ENCODE assay signal across 17 cellular contexts in genomic region chr4:39047691-39048090, GRCh38. TPM values are rescaled to one million over a fixed set of nuclear protein-coding genes. Genes with fewer than 3 reads are reported as not detected.
A peak's percentile ranks its signal among the peaks of the same experiment; 100 is the strongest.
DNase-seq lines count a peak whose midpoint lies in the region; ATAC-seq, FAIRE-seq and TF ChIP-seq lines count a peak whose summit lies in the region.
"Had no signal": no experiment of that assay in that cellular context is flagged by ENCODE, and none has a peak within 500 bp of the region (broad histone marks: within the 10 kb centered on the region; RNA-seq: fewer than 3 reads in every experiment).

No MANE protein-coding gene starts in this region.

- peak overlapping the region; percentile 19 for H3K4me3 Mint-ChIP-seq in activated naive CD4-positive, alpha-beta T cell treated with anti-CD3 and anti-CD28 coated beads, Interleukin-2, amount 50 U/mL, for 24 hours
- H3K4me3 Mint-ChIP-seq in T-cell: peak overlapping the region; percentile 7 to 46 (median 7)
- H3K4me3 Mint-ChIP-seq in endothelial cell (ENCODE audit: unreplicated experiment): no peak overlapping the region
- H3K4me3 Mint-ChIP-seq in stimulated activated effector memory CD8-positive, alpha-beta T cell treated with anti-CD3 and anti-CD28 coated beads, Interleukin-12 subunit alpha, Interleukin-12 subunit beta, amount 100 ng/mL, for 72 hours: no peak overlapping the region
- H3K4me3 Mint-ChIP-seq in CD14-positive monocyte: no peak overlapping the region

- no peaks in the 10 kb centered on the region for H3K9me3 Mint-ChIP-seq in activated naive CD4-positive, alpha-beta T cell treated with anti-CD3 and anti-CD28 coated beads, Interleukin-2, amount 50 U/mL, for 24 hours
- H3K9me3 Mint-ChIP-seq in T-cell: no peaks in the 10 kb centered on the region
- no peaks in the 10 kb centered on the region for H3K9me3 Mint-ChIP-seq in endothelial cell (ENCODE audit: unreplicated experiment)
- H3K9me3 Mint-ChIP-seq in stimulated activated effector memory CD8-positive, alpha-beta T cell treated with anti-CD3 and anti-CD28 coated beads, Interleukin-12 subunit alpha, Interleukin-12 subunit beta, amount 100 ng/mL, for 72 hours: no peaks in the 10 kb centered on the region
- no peaks in the 10 kb centered on the region for H3K9me3 Mint-ChIP-seq in CD14-positive monocyte

- intact Hi-C loops in CD14-positive monocyte (cut with micrococcal nuclease): loop anchor here in 1 of 2 donors (10.0 kb wide), 1 partner anchor 63 kb away; no protein-coding TSS in a partner anchor
- intact Hi-C loops in pancreas (cut with DNase I): no loop called here

- no peak for DNase-seq in activated naive CD4-positive, alpha-beta T cell treated with anti-CD3 and anti-CD28 coated beads, Interleukin-2, amount 50 U/mL, for 16 hours
- DNase-seq in T-cell (no peak), endothelial cell (ENCODE audit: low spot score) (no peak), CD14-positive monocyte (ENCODE audit: low spot score) (no peak), pancreas (no peak)
- no peak for DNase-seq in stimulated activated effector memory CD8-positive, alpha-beta T cell treated with anti-CD3 and anti-CD28 coated beads, Interleukin-12 subunit alpha, Interleukin-12 subunit beta, amount 100 ng/mL, for 72 hours (ENCODE audit: low spot score in 2 of 2)
- DNase-seq: activated CD8-positive, alpha-beta memory T cell treated with anti-CD3 and anti-CD28 coated beads, Interleukin-2, amount 50 U/mL, for 48 hours; GDM1; GOT3; hypothalamus; NCI-H2029 treated with DMSO at 0.1 percent for 48 hours; Right ventricle myocardium superior; stimulated activated CD8-positive, alpha-beta memory T cell treated with anti-CD3 and anti-CD28 coated beads, Interleukin-4, amount 100 ng/mL, for 48 hours had no signal

- no peaks in the 10 kb centered on the region for H3K36me3 ChIP-seq in pancreas

- no peaks in the 10 kb centered on the region for H3K9me3 ChIP-seq in pancreas

- no peak overlapping the region for H3K4me3 ChIP-seq in pancreas

- H3K27ac Mint-ChIP-seq in activated naive CD4-positive, alpha-beta T cell treated with anti-CD3 and anti-CD28 coated beads, Interleukin-2, amount 50 U/mL, for 24 hours: peak overlapping the region; percentile 39
- H3K27ac Mint-ChIP-seq in T-cell (peak overlapping the region; percentile 74 to 85), endothelial cell (ENCODE audit: unreplicated experiment) (peak overlapping the region; percentile 15), CD14-positive monocyte (no peak overlapping the region)
- peak overlapping the region; percentile 11 for H3K27ac Mint-ChIP-seq in stimulated activated effector memory CD8-positive, alpha-beta T cell treated with anti-CD3 and anti-CD28 coated beads, Interleukin-12 subunit alpha, Interleukin-12 subunit beta, amount 100 ng/mL, for 72 hours

- POLR2A ChIA-PET in T-cell (lab: Charles Lee): interaction anchor here in 1 of 2 donors (0.5 kb wide), 2 partner anchors 35 to 229 kb away, joined by 3 to 5 read pairs; no protein-coding TSS in a partner anchor

- H3K27me3 Mint-ChIP-seq in activated naive CD4-positive, alpha-beta T cell treated with anti-CD3 and anti-CD28 coated beads, Interleukin-2, amount 50 U/mL, for 24 hours: no peaks in the 10 kb centered on the region
- H3K27me3 Mint-ChIP-seq in T-cell (no peaks in the 10 kb centered on the region), endothelial cell (ENCODE audit: unreplicated experiment) (peaks cover 10% of the 10 kb centered on the region), CD14-positive monocyte (ENCODE audit: low read depth in 3 of 3) (no peaks in the 10 kb centered on the region)

- no peak for ATAC-seq in T-cell (replicated peaks in 1 of 4)
- no peak for ATAC-seq in stimulated activated effector memory CD8-positive, alpha-beta T cell treated with anti-CD3 and anti-CD28 coated beads, Interleukin-12 subunit alpha, Interleukin-12 subunit beta, amount 100 ng/mL, for 72 hours
- no peak for ATAC-seq in HG02870 (IDR thresholded peaks at IDR 0.05; ENCODE audit: unreplicated experiment)
- no peak for ATAC-seq in pancreas

- H3K27me3 ChIP-seq in pancreas: no peaks in the 10 kb centered on the region

- 72 to 76% methylated on average over 2 of the region's 2 CpGs for WGBS in pancreas, 2 donors

- no peak for FAIRE-seq in pancreas (lab: Jason Lieb, UNC)

- H3K36me3 Mint-ChIP-seq in activated naive CD4-positive, alpha-beta T cell treated with anti-CD3 and anti-CD28 coated beads, Interleukin-2, amount 50 U/mL, for 24 hours: no peaks in the 10 kb centered on the region
- H3K36me3 Mint-ChIP-seq in T-cell (no peaks in the 10 kb centered on the region), endothelial cell (ENCODE audit: low read depth, unreplicated experiment) (peaks cover 3% of the 10 kb centered on the region), CD14-positive monocyte (peaks cover 4 to 5% of the 10 kb centered on the region in 2 donors)
- peaks cover 12% of the 10 kb centered on the region for H3K36me3 Mint-ChIP-seq in stimulated activated effector memory CD8-positive, alpha-beta T cell treated with anti-CD3 and anti-CD28 coated beads, Interleukin-12 subunit alpha, Interleukin-12 subunit beta, amount 100 ng/mL, for 72 hours

- CTCF ChIA-PET in T-cell (lab: Charles Lee): no interaction called here

- H3K4me1 ChIP-seq in pancreas: peaks cover 0 to 11% (median 0%) of the 10 kb centered on the region in 3 donors
- H3K4me1 ChIP-seq: parathyroid adenoma had no signal

- H3K27ac ChIP-seq in pancreas: no peak overlapping the region
- H3K27ac ChIP-seq: epithelial cell of prostate, parathyroid adenoma had no signal

- H3K4me1 Mint-ChIP-seq in activated naive CD4-positive, alpha-beta T cell treated with anti-CD3 and anti-CD28 coated beads, Interleukin-2, amount 50 U/mL, for 24 hours: peaks cover 67% of the 10 kb centered on the region
- H3K4me1 Mint-ChIP-seq in T-cell: peaks cover 47 to 75% (median 71%) of the 10 kb centered on the region in 3 donors
- peaks cover 41% of the 10 kb centered on the region for H3K4me1 Mint-ChIP-seq in endothelial cell (ENCODE audit: unreplicated experiment)
- H3K4me1 Mint-ChIP-seq in stimulated activated effector memory CD8-positive, alpha-beta T cell treated with anti-CD3 and anti-CD28 coated beads, Interleukin-12 subunit alpha, Interleukin-12 subunit beta, amount 100 ng/mL, for 72 hours: peaks cover 42% of the 10 kb centered on the region
- peaks cover 50% of the 10 kb centered on the region for H3K4me1 Mint-ChIP-seq in CD14-positive monocyte

- TF ChIP-seq CTCF in endothelial cell (IDR thresholded peaks at IDR 0.05; ENCODE audit: unreplicated experiment): no peak
- no peak for TF ChIP-seq CTCF in CD14-positive monocyte (IDR thresholded peaks at IDR 0.05)
- TF ChIP-seq CTCF in pancreas (IDR thresholded peaks at IDR 0.05): no peak

RNA-seq across cellular contexts. Expression of gene KLHL5, which starts 14.3 kb away (rescaled TPM):
- total RNA-seq in T-cell: 10 to 100 TPM; 17.1 to 26.3 (median 18.6) TPM
- total RNA-seq in endothelial cell (ENCODE audit: unreplicated experiment): 46.0 TPM
- polyA plus RNA-seq in CD14-positive monocyte: 10 to 100 TPM; 16.7 to 32.2 TPM
- total RNA-seq in pancreas: 10 to 100 TPM in 3 of 6 donors, 1 to 10 TPM in 3; 8.1 to 34.6 (median 10.1) TPM
- 1 to 10 TPM; 5.3 to 7.2 TPM for polyA plus RNA-seq in pancreas

RNA-seq across cellular contexts. Expression of gene TMEM156, which starts 15.5 kb away (rescaled TPM):
- total RNA-seq in T-cell (10 to 100 TPM in 3 of 5 donors, 1 to 10 TPM in 2; 7.5 to 23.1 (median 12.5) TPM), endothelial cell (ENCODE audit: unreplicated experiment) (not detected), pancreas (1 to 10 TPM in 1 of 6 donors, under 1 TPM in 5; 0.08 to 1.8 (median 0.53) TPM)
- polyA plus RNA-seq in CD14-positive monocyte (1 to 10 TPM in 1 of 2 donors, under 1 TPM in 1; 0.31 to 1.1 TPM), pancreas (under 1 TPM; 0.49 to 0.57 TPM)
- total RNA-seq: Right ventricle myocardium superior had no signal

Comparison
In these comparisons a context has a peak if more than half of its experiments do, and no peak if none do; other contexts are left out.
1. H3K27ac Mint-ChIP-seq: peak in activated naive CD4-positive, alpha-beta T cell treated with anti-CD3 and anti-CD28 coated beads, Interleukin-2, amount 50 U/mL, for 24 hours (single experiment), T-cell (2 of 2), endothelial cell (single experiment) and stimulated activated effector memory CD8-positive, alpha-beta T cell treated with anti-CD3 and anti-CD28 coated beads, Interleukin-12 subunit alpha, Interleukin-12 subunit beta, amount 100 ng/mL, for 72 hours (single experiment); none in CD14-positive monocyte (0 of 7).
2. H3K4me3 Mint-ChIP-seq: peak in activated naive CD4-positive, alpha-beta T cell treated with anti-CD3 and anti-CD28 coated beads, Interleukin-2, amount 50 U/mL, for 24 hours (single experiment) and T-cell (3 of 3); none in endothelial cell (single experiment), stimulated activated effector memory CD8-positive, alpha-beta T cell treated with anti-CD3 and anti-CD28 coated beads, Interleukin-12 subunit alpha, Interleukin-12 subunit beta, amount 100 ng/mL, for 72 hours (single experiment) and CD14-positive monocyte (0 of 2).